ENCODE assay signal across 8 cellular contexts in the genomic region with DNA sequence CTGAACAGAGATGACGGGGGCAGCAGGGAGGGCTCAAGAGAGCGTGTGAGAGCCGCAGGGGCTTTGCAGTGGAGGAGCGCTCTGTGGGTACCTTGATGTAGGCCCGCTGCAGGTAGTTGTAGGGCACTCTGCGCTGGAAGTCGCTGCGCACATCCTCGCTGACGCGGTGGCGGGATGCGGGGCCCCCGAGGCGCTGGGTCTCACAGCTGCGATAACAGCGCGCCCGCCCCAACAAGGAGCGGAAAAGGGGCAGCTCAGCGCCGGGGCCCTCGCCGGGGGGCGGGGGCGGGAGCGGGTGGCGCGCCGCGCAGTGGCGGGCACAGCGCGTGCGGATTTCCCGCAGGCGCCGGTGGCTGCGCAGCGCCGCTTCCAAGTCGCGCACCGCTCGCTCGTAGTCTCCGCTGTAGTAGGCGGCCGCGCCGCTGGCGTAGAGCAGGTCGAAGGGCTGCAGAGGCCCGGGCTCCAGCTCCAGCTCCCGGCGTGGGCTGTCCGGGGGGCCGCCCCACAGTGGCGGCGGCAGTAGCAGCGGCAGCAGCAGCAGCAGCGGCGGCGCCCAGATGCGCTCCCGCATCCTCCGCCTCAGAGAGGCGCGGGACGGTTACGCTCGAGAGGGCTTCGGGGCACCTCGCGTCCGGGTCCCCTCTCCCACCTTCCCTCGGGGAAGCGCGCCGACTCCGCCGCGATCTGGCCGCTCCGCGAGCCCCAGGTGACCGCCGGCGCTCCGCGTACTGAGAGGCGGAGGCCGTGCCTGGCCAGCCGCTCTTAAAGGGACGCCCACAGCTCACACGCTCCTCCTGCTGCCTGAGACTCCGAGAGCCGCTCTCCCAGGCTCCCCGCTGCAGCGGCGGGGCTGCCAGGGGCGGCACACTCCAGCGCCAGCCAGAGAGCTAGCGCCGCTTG. TPM values are rescaled to one million over a fixed set of nuclear protein-coding genes. Genes with fewer than 3 reads are reported as not detected.
DNase-seq lines count a peak whose midpoint lies in the region; ATAC-seq lines count a peak whose summit lies in the region.

TSS of gene P3H2 (minus strand) at position 737 of the 900 bp plus-strand sequence. CDS start at position 571, 166 bp downstream.

- no peaks in the 10 kb centered on the region for H3K36me3 ChIP-seq in HUES64 (ENCODE audit: insufficient read depth, low read length)

- peak within 1 kb of the TSS; percentile 76; the same call in 1 of the 2 replicates for H3K27ac ChIP-seq in HUES64 (ENCODE audit: low read depth, low read length)

- peaks cover 29% of the 10 kb centered on the region for H3K4me1 ChIP-seq in HUES64 (ENCODE audit: insufficient read depth, low read length)

- H3K4me3 Mint-ChIP-seq in central memory CD8-positive, alpha-beta T cell = peak within 1 kb of the TSS; percentile 49

- H3K4me3 ChIP-seq in HUES64 (ENCODE audit: low read length) = peak within 1 kb of the TSS; percentile 82
- peak within 1 kb of the TSS; percentile 74 for H3K4me3 ChIP-seq in iPS-18c (ENCODE audit: insufficient read depth, low read depth, low read length)

- no peaks in the 10 kb centered on the region for H3K9me3 Mint-ChIP-seq in central memory CD8-positive, alpha-beta T cell

- no peak within 1 kb of the TSS for H3K27ac Mint-ChIP-seq in central memory CD8-positive, alpha-beta T cell (ENCODE audit: low read depth)

- intact Hi-C loops in sciatic nerve (cut with DNase I) = no loop called here

- peak within 1 kb of the TSS; percentile 72 for H3K9ac ChIP-seq in HUES64 (ENCODE audit: low read depth, low read length)

- ATAC-seq in GM21381 (IDR thresholded peaks at IDR 0.05; ENCODE audit: unreplicated experiment) (peak; percentile 73), sciatic nerve (peak; percentile 98), GM18873 (IDR thresholded peaks at IDR 0.05; ENCODE audit: low FRiP score, unreplicated experiment) (no peak)
- peak; percentile 14 for ATAC-seq in central memory CD8-positive, alpha-beta T cell (replicated peaks; ENCODE audit: extremely low read depth, poor library complexity, severe bottlenecking)

- peak; percentile 71 for DNase-seq in DMS114 treated with DMSO at 0.1 percent for 48 hours (lab: John Stamatoyannopoulos, UW; ENCODE audit: unreplicated experiment)
- DNase-seq in RKO (ENCODE audit: low spot score) = peak; percentile 37
- DNase-seq in central memory CD8-positive, alpha-beta T cell (ENCODE audit: low spot score in 2 of 2) = no peak
- DNase-seq in sciatic nerve (ENCODE audit: low spot score) = peak; percentile 83

- no peaks in the 10 kb centered on the region for H3K9me3 ChIP-seq in HUES64 (ENCODE audit: insufficient read depth, low read depth, low read length)
- no peaks in the 10 kb centered on the region for H3K9me3 ChIP-seq in iPS-18c (ENCODE audit: control insufficient read depth, insufficient read depth, low read length)

- peaks cover 18% of the 10 kb centered on the region for H3K27me3 ChIP-seq in HUES64 (ENCODE audit: insufficient read depth, low read length)

- H3K4me1 Mint-ChIP-seq in central memory CD8-positive, alpha-beta T cell = peaks cover 9% of the 10 kb centered on the region

- WGBS in HUES64 = under 1% methylated on average over 105 of the region's 105 CpGs

- H3K36me3 Mint-ChIP-seq in central memory CD8-positive, alpha-beta T cell (ENCODE audit: insufficient read depth) = peaks cover 4% of the 10 kb centered on the region

- H3K27me3 Mint-ChIP-seq in central memory CD8-positive, alpha-beta T cell = peaks cover 77% of the 10 kb centered on the region

RNA-seq across cellular contexts. Expression of gene P3H2, which starts in this region (rescaled TPM):
- polyA plus RNA-seq in HUES64 (2013, experiment 1 of 2) = 27.3 TPM
- polyA plus RNA-seq in HUES64 (2013, experiment 2 of 2) = 30.3 TPM
- 18.9 TPM for total RNA-seq in sciatic nerve

Comparison
In these comparisons a context has a peak if more than half of its experiments do, and no peak if none do; other contexts are left out.
1. DNase-seq: peak in DMS114 treated with DMSO at 0.1 percent for 48 hours (single experiment), RKO (single experiment) and sciatic nerve (single experiment); none in central memory CD8-positive, alpha-beta T cell (0 of 2).